15 cellular contexts compared by ENCODE assay signal in genomic region chr5:150181035-150181434, GRCh38. TPM values are rescaled to one million over a fixed set of nuclear protein-coding genes. Genes with fewer than 3 reads are reported as not detected.
DNase-seq lines count a peak whose midpoint lies in the region; ATAC-seq and TF ChIP-seq lines count a peak whose summit lies in the region.
"Had no signal": no experiment of that assay in that cellular context is flagged by ENCODE, and none has a peak within 500 bp of the region (broad histone marks: within the 10 kb centered on the region; RNA-seq: fewer than 3 reads in every experiment).

No MANE protein-coding gene starts in this region.

- H3K4me1 ChIP-seq in adipocyte (ENCODE audit: control insufficient read depth, insufficient read depth, low read length) (peaks cover 26% of the 10 kb centered on the region), skeletal muscle tissue (ENCODE audit: control insufficient read depth in 3 of 3, insufficient read depth in 3 of 3, low read length in 3 of 3) (peaks cover 30 to 42% (median 40%) of the 10 kb centered on the region in 3 donors)
- H3K4me1 ChIP-seq: HAP-1 had no signal

- H3K36me3 Mint-ChIP-seq in activated T-cell treated with anti-CD3 and anti-CD28 coated beads, Interleukin-2, amount 50 U/mL, for 72 hours (ENCODE audit: insufficient read depth in 2 of 2), result no peaks in the 10 kb centered on the region

- peak; percentile 26 for ATAC-seq in left ventricle myocardium superior
- no peak for ATAC-seq in activated T-cell treated with anti-CD3 and anti-CD28 coated beads, Interleukin-2, amount 50 U/mL, for 72 hours (replicated peaks in 1 of 2)
- ATAC-seq: K562 had no signal

- no peak for TF ChIP-seq CTCF in AG10803 (conservative IDR thresholded peaks at IDR 0.05; ENCODE audit: low read length)

- H3K4me1 Mint-ChIP-seq in activated T-cell treated with anti-CD3 and anti-CD28 coated beads, Interleukin-2, amount 50 U/mL, for 72 hours (ENCODE audit: low read depth), result no peaks in the 10 kb centered on the region

- no peaks in the 10 kb centered on the region for H3K9me3 Mint-ChIP-seq in activated T-cell treated with anti-CD3 and anti-CD28 coated beads, Interleukin-2, amount 50 U/mL, for 72 hours

- no peak overlapping the region for H3K4me3 Mint-ChIP-seq in activated T-cell treated with anti-CD3 and anti-CD28 coated beads, Interleukin-2, amount 50 U/mL, for 72 hours

- DNase-seq in AG10803 (ENCODE audit: low read depth) (peak; percentile 44), adipocyte (ENCODE audit: low read depth) (no peak), left ventricle myocardium superior (no peak), AG20443 (ENCODE audit: low spot score) (no peak), SHP77 treated with DMSO at 0.1 percent for 48 hours (lab: John Stamatoyannopoulos, UW) (no peak)
- no peak for DNase-seq in activated CD4-positive, alpha-beta T cell treated with anti-CD3 and anti-CD28 coated beads, Interleukin-2, amount 50 U/mL, for 1 hour
- no peak for DNase-seq in activated T-cell treated with anti-CD3 and anti-CD28 coated beads, Interleukin-2, amount 50 U/mL, for 72 hours
- DNase-seq: ACHN; activated effector memory CD4-positive, alpha-beta T cell treated with Interleukin-2 at 50 U/mL for 16 hours; NCI-H2029 treated with DMSO at 0.1 percent for 48 hours had no signal

- H3K27me3 ChIP-seq in adipocyte (replicated peaks; ENCODE audit: control insufficient read depth, insufficient read depth, low read length) (no peaks in the 10 kb centered on the region), skeletal muscle tissue (ENCODE audit: control insufficient read depth in 3 of 3, insufficient read depth in 3 of 3, low read length in 3 of 3) (no peaks in the 10 kb centered on the region)

- H3K9me3 ChIP-seq in adipocyte (ENCODE audit: control insufficient read depth, low read length) (no peaks in the 10 kb centered on the region), skeletal muscle tissue (ENCODE audit: control insufficient read depth in 3 of 3, low read length in 3 of 3) (no peaks in the 10 kb centered on the region)
- H3K9me3 ChIP-seq: HAP-1 had no signal

- H3K27ac ChIP-seq in skeletal muscle tissue (ENCODE audit: low read depth, low read length), result peak overlapping the region; percentile 99

- H3K36me3 ChIP-seq in adipocyte (ENCODE audit: control insufficient read depth, insufficient read depth, low read length, severe bottlenecking) (no peaks in the 10 kb centered on the region), skeletal muscle tissue (ENCODE audit: control insufficient read depth in 3 of 3, insufficient read depth in 3 of 3, low read length in 3 of 3) (no peaks in the 10 kb centered on the region)
- H3K36me3 ChIP-seq: HAP-1 had no signal

- no peaks in the 10 kb centered on the region for H3K27me3 Mint-ChIP-seq in activated T-cell treated with anti-CD3 and anti-CD28 coated beads, Interleukin-2, amount 50 U/mL, for 72 hours (ENCODE audit: low read depth)

- peak overlapping the region; percentile 74 for H3K9ac ChIP-seq in adipocyte (ENCODE audit: low read length)
- peak overlapping the region; percentile 75 to 77 (median 76) for H3K9ac ChIP-seq in skeletal muscle tissue (ENCODE audit: low read depth in 1 of 3, low read length in 3 of 3)

- H3K4me3 ChIP-seq in AG10803 (ENCODE audit: low read length) (no peak overlapping the region), adipocyte (ENCODE audit: low read length) (no peak overlapping the region), skeletal muscle tissue (ENCODE audit: low read length in 3 of 3) (peak overlapping the region; percentile 6 to 49 (median 21))
- H3K4me3 ChIP-seq: HAP-1, K562 had no signal

- H3K27ac Mint-ChIP-seq in activated T-cell treated with anti-CD3 and anti-CD28 coated beads, Interleukin-2, amount 50 U/mL, for 72 hours, result no peak overlapping the region

- intact Hi-C loops in left ventricle myocardium superior (cut with micrococcal nuclease), result no loop called here

RNA-seq across cellular contexts. Expression of gene SLC6A7, which starts 8.8 kb away (rescaled TPM):
- total RNA-seq in left ventricle myocardium superior (not detected), skeletal muscle tissue (not detected)
- not detected for total RNA-seq in activated T-cell treated with anti-CD3 and anti-CD28 coated beads, Interleukin-2, amount 50 U/mL, for 72 hours
- total RNA-seq: K562; lung microvascular endothelial cell; T-helper 1 cell treated with Interleukin-12 subunit alpha and Interleukin-12 subunit beta and Interleukin-4 antibody, amounts not matched to agents 30 ng/mL and 1 ng/mL, for 36 hours had no signal

RNA-seq across cellular contexts. Expression of gene CDX1, which starts 14.5 kb away (rescaled TPM):
- total RNA-seq in left ventricle myocardium superior (not detected), skeletal muscle tissue (not detected)
- total RNA-seq in activated T-cell treated with anti-CD3 and anti-CD28 coated beads, Interleukin-2, amount 50 U/mL, for 72 hours, result not detected
- total RNA-seq: lung microvascular endothelial cell; T-helper 1 cell treated with Interleukin-12 subunit alpha and Interleukin-12 subunit beta and Interleukin-4 antibody, amounts not matched to agents 30 ng/mL and 1 ng/mL, for 36 hours had no signal

RNA-seq across cellular contexts. Expression of gene PDGFRB, which starts 25.4 kb away (rescaled TPM):
- total RNA-seq in left ventricle myocardium superior (47.8 TPM), skeletal muscle tissue (86.6 TPM)
- 1 to 10 TPM in 1 of 2 donors, under 1 TPM in 1; 0.34 to 1.1 TPM for total RNA-seq in activated T-cell treated with anti-CD3 and anti-CD28 coated beads, Interleukin-2, amount 50 U/mL, for 72 hours

Comparison
In these comparisons a context has a peak if more than half of its experiments do, and no peak if none do; other contexts are left out.
1. H3K4me3 ChIP-seq: peak in skeletal muscle tissue (3 of 3); none in AG10803 (single experiment) and adipocyte (single experiment).
2. RNA of gene PDGFRB, which starts 25.4 kb away (total RNA-seq): 86.6 TPM in skeletal muscle tissue (single experiment) and 47.8 TPM in left ventricle myocardium superior (single experiment); 0.34 to 1.1 TPM in activated T-cell treated with anti-CD3 and anti-CD28 coated beads, Interleukin-2, amount 50 U/mL, for 72 hours; every median in the first group is over 10 times any median in the second.